ENCODE assay signal across 35 cellular contexts in the genomic region with DNA sequence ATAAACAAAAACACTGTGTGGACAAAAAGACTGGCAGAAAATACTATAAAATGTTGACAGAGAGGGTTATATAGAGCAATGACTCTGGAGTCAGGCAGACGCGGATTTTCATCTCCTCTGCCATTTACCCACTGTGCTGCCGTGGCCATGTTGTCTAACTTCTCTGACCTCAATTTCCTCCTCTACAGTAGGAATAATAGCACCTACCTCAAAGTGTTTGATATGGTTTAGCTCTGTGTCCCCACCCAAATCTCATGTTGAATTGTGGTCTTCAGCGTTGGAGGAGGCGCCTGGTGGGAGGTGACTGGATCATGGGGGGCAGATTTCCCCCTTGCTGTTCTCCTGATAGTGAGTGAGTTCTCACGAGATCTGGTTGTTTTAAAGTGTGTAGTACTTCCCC.
"Had no signal": no experiment of that assay in that cellular context is flagged by ENCODE, and none has a peak within 500 bp of the region (broad histone marks: within the 10 kb centered on the region; RNA-seq: fewer than 3 reads in every experiment).

No MANE protein-coding gene starts in this region.

- H3K27me3 ChIP-seq: adrenal gland, body of pancreas, brain microvascular endothelial cell, breast epithelium had no signal

- H3K36me3 ChIP-seq: adrenal gland, brain microvascular endothelial cell, breast epithelium had no signal

- H3K36me3 Mint-ChIP-seq: activated CD4-positive, alpha-beta memory T cell treated with anti-CD3 and anti-CD28 coated beads for 36 hours; activated naive CD4-positive, alpha-beta T cell treated with anti-CD3 and anti-CD28 coated beads, Interleukin-2, amount 50 U/mL, for 72 hours; activated naive CD8-positive, alpha-beta T cell treated with anti-CD3 and anti-CD28 coated beads for 36 hours had no signal

- H3K4me1 ChIP-seq: adrenal gland, body of pancreas, breast epithelium had no signal

- H3K4me3 Mint-ChIP-seq: activated B cell treated with CpG ODN at 0.5 μM for 24 hours; activated CD4-positive, alpha-beta memory T cell treated with anti-CD3 and anti-CD28 coated beads for 36 hours; activated CD4-positive, alpha-beta T cell treated with anti-CD3 and anti-CD28 coated beads, Interleukin-2, amount 10 ng/mL, durations not matched to agents 24 days and 14 days; activated CD8-positive, alpha-beta T cell treated with anti-CD3 and anti-CD28 coated beads for 36 hours; activated naive CD4-positive, alpha-beta T cell treated with anti-CD3 and anti-CD28 coated beads for 36 hours; activated naive CD8-positive, alpha-beta T cell treated with anti-CD3 and anti-CD28 coated beads for 36 hours; activated T-cell treated with anti-CD3 and anti-CD28 coated beads, Interleukin-2, amount 50 U/mL, for 4 hours; activated T-cell treated with anti-CD3 and anti-CD28 coated beads, Interleukin-2, amount 50 U/mL, for 72 hours; activated T-helper 1 cell treated with anti-CD3 and anti-CD28 coated beads, Interleukin-12 subunit alpha, Interleukin-12 subunit beta, Interleukin-2, Interleukin-4 antibody, amounts not matched to agents 30 ng/mL and 10 ng/mL and 1 ng/mL, durations not matched to agents 14 hours and 24 hours and 36 hours; activated T-helper 17 cell treated with anti-CD3 and anti-CD28 coated beads, Interleukin-2, amount 50 U/mL, for 72 hours; T-helper 1 cell treated with Interleukin-12 subunit alpha and Interleukin-12 subunit beta and Interleukin-4 antibody, amounts not matched to agents 30 μg/mL and 1 μg/mL, for 36 hours; T-helper 2 cell treated with Interferon-gamma antibody and Interleukin-4, amounts not matched to agents 5 μg/mL and 100 μg/mL, for 36 hours had no signal

- H3K4me3 ChIP-seq: adrenal gland, body of pancreas, breast epithelium had no signal

- H3K27ac Mint-ChIP-seq: activated B cell treated with CpG ODN at 0.5 μM for 24 hours; activated CD4-positive, alpha-beta memory T cell treated with anti-CD3 and anti-CD28 coated beads for 36 hours; activated CD4-positive, alpha-beta T cell treated with anti-CD3 and anti-CD28 coated beads, Interleukin-2, amount 10 ng/mL, durations not matched to agents 24 days and 14 days; activated CD8-positive, alpha-beta T cell treated with anti-CD3 and anti-CD28 coated beads for 36 hours; activated naive CD4-positive, alpha-beta T cell treated with anti-CD3 and anti-CD28 coated beads for 36 hours; activated naive CD4-positive, alpha-beta T cell treated with anti-CD3 and anti-CD28 coated beads, Interleukin-2, amount 50 U/mL, for 72 hours; activated naive CD8-positive, alpha-beta T cell treated with anti-CD3 and anti-CD28 coated beads for 36 hours; activated T-cell treated with anti-CD3 and anti-CD28 coated beads, Interleukin-2, amount 50 U/mL, for 72 hours; activated T-helper 1 cell treated with anti-CD3 and anti-CD28 coated beads, Interleukin-12 subunit alpha, Interleukin-12 subunit beta, Interleukin-2, Interleukin-4 antibody, amounts not matched to agents 30 ng/mL and 10 ng/mL and 1 ng/mL, durations not matched to agents 14 hours and 24 hours and 36 hours; activated T-helper 17 cell treated with anti-CD3 and anti-CD28 coated beads, Interleukin-2, amount 50 U/mL, for 72 hours; T-helper 1 cell treated with Interleukin-12 subunit alpha and Interleukin-12 subunit beta and Interleukin-4 antibody, amounts not matched to agents 30 μg/mL and 1 μg/mL, for 36 hours; T-helper 2 cell treated with Interferon-gamma antibody and Interleukin-4, amounts not matched to agents 5 μg/mL and 100 μg/mL, for 36 hours had no signal

- H3K27ac ChIP-seq: adrenal gland, body of pancreas, brain microvascular endothelial cell, breast epithelium, VCaP had no signal

- H3K27me3 Mint-ChIP-seq: activated CD4-positive, alpha-beta memory T cell treated with anti-CD3 and anti-CD28 coated beads for 36 hours; activated CD4-positive, alpha-beta T cell treated with anti-CD3 and anti-CD28 coated beads, Interleukin-2, amount 10 ng/mL, durations not matched to agents 24 days and 14 days; activated CD8-positive, alpha-beta T cell treated with anti-CD3 and anti-CD28 coated beads for 36 hours; activated naive CD8-positive, alpha-beta T cell treated with anti-CD3 and anti-CD28 coated beads for 36 hours had no signal

- H3K9me3 Mint-ChIP-seq: activated B cell treated with CpG ODN at 0.5 μM for 24 hours; activated CD4-positive, alpha-beta T cell treated with anti-CD3 and anti-CD28 coated beads, Interleukin-2, amount 10 ng/mL, durations not matched to agents 24 days and 14 days had no signal

- ATAC-seq: activated CD8-positive, alpha-beta T cell treated with anti-CD3 and anti-CD28 coated beads for 36 hours; activated naive CD4-positive, alpha-beta T cell treated with anti-CD3 and anti-CD28 coated beads, Interleukin-2, amount 50 U/mL, for 72 hours; activated T-cell treated with anti-CD3 and anti-CD28 coated beads, Interleukin-2, amount 50 U/mL, for 4 hours; activated T-cell treated with anti-CD3 and anti-CD28 coated beads, Interleukin-2, amount 50 U/mL, for 72 hours; activated T-helper 17 cell treated with anti-CD3 and anti-CD28 coated beads, Interleukin-2, amount 50 U/mL, for 72 hours; body of pancreas had no signal

- H3K9me3 ChIP-seq: adrenal gland, body of pancreas, breast epithelium had no signal

- DNase-seq: activated B cell treated with CpG ODN at 0.5 μM for 24 hours; activated CD4-positive, alpha-beta memory T cell treated with anti-CD3 and anti-CD28 coated beads for 36 hours; activated CD4-positive, alpha-beta T cell treated with anti-CD3 and anti-CD28 coated beads for 4 hours; activated CD4-positive, alpha-beta T cell treated with anti-CD3 and anti-CD28 coated beads, Interleukin-2, amount 10 ng/mL, durations not matched to agents 24 days and 14 days; activated CD4-positive, alpha-beta T cell treated with anti-CD3 and anti-CD28 coated beads, Interleukin-2, amount 50 U/mL, for 1 hour; activated CD4-positive, alpha-beta T cell treated with anti-CD3 and anti-CD28 coated beads, Interleukin-2, amount 50 U/mL, for 4 hours; activated CD4-positive, CD25-positive, alpha-beta regulatory T cell treated with anti-CD3 and anti-CD28 coated beads, Interleukin-2, amount 50 U/mL, for 72 hours; activated CD8-positive, alpha-beta memory T cell treated with anti-CD3 and anti-CD28 coated beads, Interleukin-2, amount 50 U/mL, for 4 hours; activated CD8-positive, alpha-beta T cell treated with anti-CD3 and anti-CD28 coated beads for 36 hours; activated effector memory CD4-positive, alpha-beta T cell treated with anti-CD3 and anti-CD28 coated beads, Interleukin-2, amount 50 U/mL, for 16 hours; activated gamma-delta T cell treated with Interleukin-2 at 50 U/mL for 16 hours; activated naive CD4-positive, alpha-beta T cell; activated naive CD4-positive, alpha-beta T cell treated with anti-CD3 and anti-CD28 coated beads for 36 hours; activated naive CD4-positive, alpha-beta T cell treated with anti-CD3 and anti-CD28 coated beads, Interleukin-2, amount 50 U/mL, for 16 hours; activated naive CD8-positive, alpha-beta T cell treated with anti-CD3 and anti-CD28 coated beads for 36 hours; activated T-cell treated with anti-CD3 and anti-CD28 coated beads for 4 hours; activated T-cell treated with anti-CD3 and anti-CD28 coated beads, Interleukin-2, amount 50 U/mL, for 1 hour; activated T-cell treated with anti-CD3 and anti-CD28 coated beads, Interleukin-2, amount 50 U/mL, for 4 hours; activated T-cell treated with anti-CD3 and anti-CD28 coated beads, Interleukin-2, amount 50 U/mL, for 72 hours; adrenal gland; amniotic stem cell; aorta; body of pancreas; brain microvascular endothelial cell; central memory CD4-positive, alpha-beta T cell; T-helper 1 cell; T-helper 2 cell; T-helper 9 cell had no signal

- H3K4me1 Mint-ChIP-seq: activated B cell treated with CpG ODN at 0.5 μM for 24 hours; activated CD4-positive, alpha-beta T cell treated with anti-CD3 and anti-CD28 coated beads, Interleukin-2, amount 10 ng/mL, durations not matched to agents 24 days and 14 days; activated naive CD8-positive, alpha-beta T cell treated with anti-CD3 and anti-CD28 coated beads for 36 hours; activated T-helper 17 cell treated with anti-CD3 and anti-CD28 coated beads, Interleukin-2, amount 50 U/mL, for 72 hours had no signal
